ENCODE assay signal across 1 cellular context in the genomic region with DNA sequence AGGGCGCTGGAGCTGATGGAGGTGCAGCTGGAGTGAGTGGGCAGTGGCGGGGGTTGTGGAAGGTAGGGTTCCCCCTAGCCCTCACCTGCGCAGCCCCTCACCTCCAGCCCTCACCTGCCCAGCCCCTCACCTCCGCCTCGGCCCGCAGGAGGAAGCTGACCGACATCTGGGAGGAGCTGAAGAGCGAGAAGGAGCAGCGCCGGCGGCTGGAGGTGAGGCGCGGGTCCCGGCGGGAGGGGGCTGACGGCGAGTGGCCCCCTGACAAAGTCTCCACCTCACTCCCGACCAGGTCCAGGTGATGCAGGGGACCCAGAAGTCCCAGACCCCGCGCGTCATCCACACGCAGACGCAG.
A peak's percentile ranks its signal among the peaks of the same experiment; 100 is the strongest.
TF ChIP-seq lines count a peak whose summit lies in the region.

No MANE protein-coding gene starts in this region.

TF ChIP-seq in K562, 482 proteins besides CTCF, POLR2A, EP300 and RAD21 (continues in another document):
- TF ChIP-seq ZNF217 (CRISPR knock-in tag; IDR thresholded peaks at IDR 0.05) = no peak
- TF ChIP-seq FOXJ3 (CRISPR knock-in tag; IDR thresholded peaks at IDR 0.05) = no peak
- TF ChIP-seq, protein P1, sequence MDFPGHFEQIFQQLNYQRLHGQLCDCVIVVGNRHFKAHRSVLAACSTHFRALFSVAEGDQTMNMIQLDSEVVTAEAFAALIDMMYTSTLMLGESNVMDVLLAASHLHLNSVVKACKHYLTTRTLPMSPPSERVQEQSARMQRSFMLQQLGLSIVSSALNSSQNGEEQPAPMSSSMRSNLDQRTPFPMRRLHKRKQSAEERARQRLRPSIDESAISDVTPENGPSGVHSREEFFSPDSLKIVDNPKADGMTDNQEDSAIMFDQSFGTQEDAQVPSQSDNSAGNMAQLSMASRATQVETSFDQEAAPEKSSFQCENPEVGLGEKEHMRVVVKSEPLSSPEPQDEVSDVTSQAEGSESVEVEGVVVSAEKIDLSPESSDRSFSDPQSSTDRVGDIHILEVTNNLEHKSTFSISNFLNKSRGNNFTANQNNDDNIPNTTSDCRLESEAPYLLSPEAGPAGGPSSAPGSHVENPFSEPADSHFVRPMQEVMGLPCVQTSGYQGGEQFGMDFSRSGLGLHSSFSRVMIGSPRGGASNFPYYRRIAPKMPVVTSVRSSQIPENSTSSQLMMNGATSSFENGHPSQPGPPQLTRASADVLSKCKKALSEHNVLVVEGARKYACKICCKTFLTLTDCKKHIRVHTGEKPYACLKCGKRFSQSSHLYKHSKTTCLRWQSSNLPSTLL (IDR thresholded peaks at IDR 0.05) = no peak
- TF ChIP-seq KDM5B (IDR thresholded peaks at IDR 0.05; ENCODE audit: insufficient replicate concordance, low read depth, low read length) = no peak
- TF ChIP-seq MEIS2 (IDR thresholded peaks at IDR 0.05; ENCODE audit: partially characterized antibody) = no peak
- no peak for TF ChIP-seq TAF9B (IDR thresholded peaks at IDR 0.05; ENCODE audit: partially characterized antibody)
- 0 out of 2 replicates have a peak, but pooled peaks have one; percentile 28 for TF ChIP-seq ELF1 (tag; IDR thresholded peaks at IDR 0.05)
- no peak for TF ChIP-seq FUS (optimal IDR thresholded peaks at IDR 0.05; ENCODE audit: low read depth, low read length)
- no peak for TF ChIP-seq MCM5 (IDR thresholded peaks at IDR 0.05; ENCODE audit: low read depth)
- no peak for TF ChIP-seq RBM15 (IDR thresholded peaks at IDR 0.05; ENCODE audit: insufficient read depth, low read length)
- 0 out of 2 replicates have a peak, but pooled peaks have one; percentile 42 for TF ChIP-seq RHOXF2B (CRISPR knock-in tag; conservative IDR thresholded peaks at IDR 0.05)
- TF ChIP-seq, protein P2, sequence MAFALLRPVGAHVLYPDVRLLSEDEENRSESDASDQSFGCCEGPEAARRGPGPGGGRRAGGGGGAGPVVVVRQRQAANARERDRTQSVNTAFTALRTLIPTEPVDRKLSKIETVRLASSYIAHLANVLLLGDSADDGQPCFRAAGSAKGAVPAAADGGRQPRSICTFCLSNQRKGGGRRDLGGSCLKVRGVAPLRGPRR (CRISPR knock-in tag; IDR thresholded peaks at IDR 0.05) = no peak
- TF ChIP-seq ZNF583 (CRISPR knock-in tag; IDR thresholded peaks at IDR 0.05) = no peak
- TF ChIP-seq, protein P3, sequence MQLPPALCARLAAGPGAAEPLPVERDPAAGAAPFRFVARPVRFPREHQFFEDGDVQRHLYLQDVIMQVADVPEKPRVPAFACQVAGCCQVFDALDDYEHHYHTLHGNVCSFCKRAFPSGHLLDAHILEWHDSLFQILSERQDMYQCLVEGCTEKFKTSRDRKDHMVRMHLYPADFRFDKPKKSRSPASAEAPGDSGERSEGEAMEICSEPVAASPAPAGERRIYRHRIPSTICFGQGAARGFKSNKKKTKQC (CRISPR knock-in tag; IDR thresholded peaks at IDR 0.05) = 0 out of 2 replicates have a peak, but pooled peaks have one; percentile 0
- no peak for TF ChIP-seq C11orf30 (IDR thresholded peaks at IDR 0.05; ENCODE audit: low read depth)
- TF ChIP-seq TAL1 (IDR thresholded peaks at IDR 0.05) = no peak
- no peak for TF ChIP-seq SIN3A (IDR thresholded peaks at IDR 0.05; ENCODE audit: borderline replicate concordance in 2 of 2, control insufficient read depth in 1 of 2, low read depth in 2 of 2, low read length in 2 of 2)
- TF ChIP-seq ZFP1 (CRISPR knock-in tag; IDR thresholded peaks at IDR 0.05) = no peak
- TF ChIP-seq ZBTB1 (CRISPR knock-in tag; IDR thresholded peaks at IDR 0.05; ENCODE audit: borderline replicate concordance, low read depth) = no peak
- TF ChIP-seq SMARCA5 (IDR thresholded peaks at IDR 0.05) = peak; percentile 59; the same call in 1 of the 2 replicates
- TF ChIP-seq RBM14 (IDR thresholded peaks at IDR 0.05; ENCODE audit: borderline replicate concordance, insufficient read depth, low read depth, low read length) = 0 out of 2 replicates have a peak, but pooled peaks have one; percentile 80
- no peak for TF ChIP-seq ZNF274 (IDR thresholded peaks at IDR 0.05; ENCODE audit: borderline replicate concordance, low read depth, low read length)
- TF ChIP-seq, protein P4, sequence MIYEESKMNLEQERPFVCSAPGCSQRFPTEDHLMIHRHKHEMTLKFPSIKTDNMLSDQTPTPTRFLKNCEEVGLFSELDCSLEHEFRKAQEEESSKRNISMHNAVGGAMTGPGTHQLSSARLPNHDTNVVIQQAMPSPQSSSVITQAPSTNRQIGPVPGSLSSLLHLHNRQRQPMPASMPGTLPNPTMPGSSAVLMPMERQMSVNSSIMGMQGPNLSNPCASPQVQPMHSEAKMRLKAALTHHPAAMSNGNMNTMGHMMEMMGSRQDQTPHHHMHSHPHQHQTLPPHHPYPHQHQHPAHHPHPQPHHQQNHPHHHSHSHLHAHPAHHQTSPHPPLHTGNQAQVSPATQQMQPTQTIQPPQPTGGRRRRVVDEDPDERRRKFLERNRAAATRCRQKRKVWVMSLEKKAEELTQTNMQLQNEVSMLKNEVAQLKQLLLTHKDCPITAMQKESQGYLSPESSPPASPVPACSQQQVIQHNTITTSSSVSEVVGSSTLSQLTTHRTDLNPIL (CRISPR knock-in tag; IDR thresholded peaks at IDR 0.05) = no peak
- no peak for TF ChIP-seq ZFX (CRISPR knock-in tag; IDR thresholded peaks at IDR 0.05)
- no peak for TF ChIP-seq FOSL1 (tag; conservative IDR thresholded peaks at IDR 0.05)
- TF ChIP-seq, protein P5, sequence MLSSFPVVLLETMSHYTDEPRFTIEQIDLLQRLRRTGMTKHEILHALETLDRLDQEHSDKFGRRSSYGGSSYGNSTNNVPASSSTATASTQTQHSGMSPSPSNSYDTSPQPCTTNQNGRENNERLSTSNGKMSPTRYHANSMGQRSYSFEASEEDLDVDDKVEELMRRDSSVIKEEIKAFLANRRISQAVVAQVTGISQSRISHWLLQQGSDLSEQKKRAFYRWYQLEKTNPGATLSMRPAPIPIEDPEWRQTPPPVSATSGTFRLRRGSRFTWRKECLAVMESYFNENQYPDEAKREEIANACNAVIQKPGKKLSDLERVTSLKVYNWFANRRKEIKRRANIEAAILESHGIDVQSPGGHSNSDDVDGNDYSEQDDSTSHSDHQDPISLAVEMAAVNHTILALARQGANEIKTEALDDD (IDR thresholded peaks at IDR 0.05) = no peak
- TF ChIP-seq MXI1 (IDR thresholded peaks at IDR 0.05; ENCODE audit: low read depth, low read length) = no peak
- no peak for TF ChIP-seq SIN3B (IDR thresholded peaks at IDR 0.05; ENCODE audit: low read depth)
- no peak for TF ChIP-seq NFE2 (IDR thresholded peaks at IDR 0.05; ENCODE audit: low read depth)
- TF ChIP-seq ZNF174 (CRISPR knock-in tag; IDR thresholded peaks at IDR 0.05) = no peak
- no peak for TF ChIP-seq LARP7 (IDR thresholded peaks at IDR 0.05)
- TF ChIP-seq CC2D1A (IDR thresholded peaks at IDR 0.05) = no peak
- TF ChIP-seq, protein P6, sequence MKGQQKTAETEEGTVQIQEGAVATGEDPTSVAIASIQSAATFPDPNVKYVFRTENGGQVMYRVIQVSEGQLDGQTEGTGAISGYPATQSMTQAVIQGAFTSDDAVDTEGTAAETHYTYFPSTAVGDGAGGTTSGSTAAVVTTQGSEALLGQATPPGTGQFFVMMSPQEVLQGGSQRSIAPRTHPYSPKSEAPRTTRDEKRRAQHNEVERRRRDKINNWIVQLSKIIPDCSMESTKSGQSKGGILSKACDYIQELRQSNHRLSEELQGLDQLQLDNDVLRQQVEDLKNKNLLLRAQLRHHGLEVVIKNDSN (CRISPR knock-in tag; IDR thresholded peaks at IDR 0.05) = no peak
- TF ChIP-seq HNRNPH1 (optimal IDR thresholded peaks at IDR 0.05; ENCODE audit: low read depth, low read length) = no peak
- TF ChIP-seq ZNF224 (CRISPR knock-in tag; IDR thresholded peaks at IDR 0.05) = no peak
- no peak for TF ChIP-seq ASH1L (IDR thresholded peaks at IDR 0.05; ENCODE audit: borderline replicate concordance, low read depth, partially characterized antibody)
- no peak for TF ChIP-seq ZNF699 (CRISPR knock-in tag; IDR thresholded peaks at IDR 0.05; ENCODE audit: insufficient replicate concordance)
- peak; percentile 51; the same call in 1 of the 2 replicates for TF ChIP-seq ZNF431 (CRISPR knock-in tag; IDR thresholded peaks at IDR 0.05)
- no peak for TF ChIP-seq WHSC1 (IDR thresholded peaks at IDR 0.05; ENCODE audit: low read length)
- no peak for TF ChIP-seq CHCHD3 (CRISPR knock-in tag; IDR thresholded peaks at IDR 0.05)
- 0 out of 2 replicates have a peak, but pooled peaks have one; percentile 42 for TF ChIP-seq ERF (CRISPR knock-in tag; IDR thresholded peaks at IDR 0.05)
- TF ChIP-seq, protein P7, sequence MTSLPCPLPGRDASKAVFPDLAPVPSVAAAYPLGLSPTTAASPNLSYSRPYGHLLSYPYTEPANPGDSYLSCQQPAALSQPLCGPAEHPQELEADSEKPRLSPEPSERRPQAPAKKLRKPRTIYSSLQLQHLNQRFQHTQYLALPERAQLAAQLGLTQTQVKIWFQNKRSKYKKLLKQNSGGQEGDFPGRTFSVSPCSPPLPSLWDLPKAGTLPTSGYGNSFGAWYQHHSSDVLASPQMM (CRISPR knock-in tag; IDR thresholded peaks at IDR 0.05) = no peak
- no peak for TF ChIP-seq NFATC3 (IDR thresholded peaks at IDR 0.05)
- TF ChIP-seq, protein P8, sequence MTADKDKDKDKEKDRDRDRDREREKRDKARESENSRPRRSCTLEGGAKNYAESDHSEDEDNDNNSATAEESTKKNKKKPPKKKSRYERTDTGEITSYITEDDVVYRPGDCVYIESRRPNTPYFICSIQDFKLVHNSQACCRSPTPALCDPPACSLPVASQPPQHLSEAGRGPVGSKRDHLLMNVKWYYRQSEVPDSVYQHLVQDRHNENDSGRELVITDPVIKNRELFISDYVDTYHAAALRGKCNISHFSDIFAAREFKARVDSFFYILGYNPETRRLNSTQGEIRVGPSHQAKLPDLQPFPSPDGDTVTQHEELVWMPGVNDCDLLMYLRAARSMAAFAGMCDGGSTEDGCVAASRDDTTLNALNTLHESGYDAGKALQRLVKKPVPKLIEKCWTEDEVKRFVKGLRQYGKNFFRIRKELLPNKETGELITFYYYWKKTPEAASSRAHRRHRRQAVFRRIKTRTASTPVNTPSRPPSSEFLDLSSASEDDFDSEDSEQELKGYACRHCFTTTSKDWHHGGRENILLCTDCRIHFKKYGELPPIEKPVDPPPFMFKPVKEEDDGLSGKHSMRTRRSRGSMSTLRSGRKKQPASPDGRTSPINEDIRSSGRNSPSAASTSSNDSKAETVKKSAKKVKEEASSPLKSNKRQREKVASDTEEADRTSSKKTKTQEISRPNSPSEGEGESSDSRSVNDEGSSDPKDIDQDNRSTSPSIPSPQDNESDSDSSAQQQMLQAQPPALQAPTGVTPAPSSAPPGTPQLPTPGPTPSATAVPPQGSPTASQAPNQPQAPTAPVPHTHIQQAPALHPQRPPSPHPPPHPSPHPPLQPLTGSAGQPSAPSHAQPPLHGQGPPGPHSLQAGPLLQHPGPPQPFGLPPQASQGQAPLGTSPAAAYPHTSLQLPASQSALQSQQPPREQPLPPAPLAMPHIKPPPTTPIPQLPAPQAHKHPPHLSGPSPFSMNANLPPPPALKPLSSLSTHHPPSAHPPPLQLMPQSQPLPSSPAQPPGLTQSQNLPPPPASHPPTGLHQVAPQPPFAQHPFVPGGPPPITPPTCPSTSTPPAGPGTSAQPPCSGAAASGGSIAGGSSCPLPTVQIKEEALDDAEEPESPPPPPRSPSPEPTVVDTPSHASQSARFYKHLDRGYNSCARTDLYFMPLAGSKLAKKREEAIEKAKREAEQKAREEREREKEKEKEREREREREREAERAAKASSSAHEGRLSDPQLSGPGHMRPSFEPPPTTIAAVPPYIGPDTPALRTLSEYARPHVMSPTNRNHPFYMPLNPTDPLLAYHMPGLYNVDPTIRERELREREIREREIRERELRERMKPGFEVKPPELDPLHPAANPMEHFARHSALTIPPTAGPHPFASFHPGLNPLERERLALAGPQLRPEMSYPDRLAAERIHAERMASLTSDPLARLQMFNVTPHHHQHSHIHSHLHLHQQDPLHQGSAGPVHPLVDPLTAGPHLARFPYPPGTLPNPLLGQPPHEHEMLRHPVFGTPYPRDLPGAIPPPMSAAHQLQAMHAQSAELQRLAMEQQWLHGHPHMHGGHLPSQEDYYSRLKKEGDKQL (CRISPR knock-in tag; IDR thresholded peaks at IDR 0.05; ENCODE audit: borderline replicate concordance) = no peak
- TF ChIP-seq SMARCA4 (IDR thresholded peaks at IDR 0.05) = 0 out of 2 replicates have a peak, but pooled peaks have one; percentile 7
- no peak for TF ChIP-seq TCFL5 (CRISPR knock-in tag; conservative IDR thresholded peaks at IDR 0.05)
- TF ChIP-seq NRF1 (conservative IDR thresholded peaks at IDR 0.05 in 1 of 2, IDR thresholded peaks at IDR 0.05 in 1 of 2) = no peak
- TF ChIP-seq, protein P9, sequence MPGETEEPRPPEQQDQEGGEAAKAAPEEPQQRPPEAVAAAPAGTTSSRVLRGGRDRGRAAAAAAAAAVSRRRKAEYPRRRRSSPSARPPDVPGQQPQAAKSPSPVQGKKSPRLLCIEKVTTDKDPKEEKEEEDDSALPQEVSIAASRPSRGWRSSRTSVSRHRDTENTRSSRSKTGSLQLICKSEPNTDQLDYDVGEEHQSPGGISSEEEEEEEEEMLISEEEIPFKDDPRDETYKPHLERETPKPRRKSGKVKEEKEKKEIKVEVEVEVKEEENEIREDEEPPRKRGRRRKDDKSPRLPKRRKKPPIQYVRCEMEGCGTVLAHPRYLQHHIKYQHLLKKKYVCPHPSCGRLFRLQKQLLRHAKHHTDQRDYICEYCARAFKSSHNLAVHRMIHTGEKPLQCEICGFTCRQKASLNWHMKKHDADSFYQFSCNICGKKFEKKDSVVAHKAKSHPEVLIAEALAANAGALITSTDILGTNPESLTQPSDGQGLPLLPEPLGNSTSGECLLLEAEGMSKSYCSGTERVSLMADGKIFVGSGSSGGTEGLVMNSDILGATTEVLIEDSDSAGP (CRISPR knock-in tag; IDR thresholded peaks at IDR 0.05) = 0 out of 2 replicates have a peak, but pooled peaks have one; percentile 63
- no peak for TF ChIP-seq NFIC (IDR thresholded peaks at IDR 0.05)
- TF ChIP-seq RBBP5 (IDR thresholded peaks at IDR 0.05; ENCODE audit: borderline replicate concordance, insufficient read depth, low read length, poor library complexity, severe bottlenecking) = peak; percentile 16
- TF ChIP-seq GABPB1 (CRISPR knock-in tag; IDR thresholded peaks at IDR 0.05) = no peak
- no peak for TF ChIP-seq RAD51 (IDR thresholded peaks at IDR 0.05; ENCODE audit: borderline replicate concordance, low read depth)
- TF ChIP-seq, protein P10, sequence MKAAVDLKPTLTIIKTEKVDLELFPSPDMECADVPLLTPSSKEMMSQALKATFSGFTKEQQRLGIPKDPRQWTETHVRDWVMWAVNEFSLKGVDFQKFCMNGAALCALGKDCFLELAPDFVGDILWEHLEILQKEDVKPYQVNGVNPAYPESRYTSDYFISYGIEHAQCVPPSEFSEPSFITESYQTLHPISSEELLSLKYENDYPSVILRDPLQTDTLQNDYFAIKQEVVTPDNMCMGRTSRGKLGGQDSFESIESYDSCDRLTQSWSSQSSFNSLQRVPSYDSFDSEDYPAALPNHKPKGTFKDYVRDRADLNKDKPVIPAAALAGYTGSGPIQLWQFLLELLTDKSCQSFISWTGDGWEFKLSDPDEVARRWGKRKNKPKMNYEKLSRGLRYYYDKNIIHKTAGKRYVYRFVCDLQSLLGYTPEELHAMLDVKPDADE (conservative IDR thresholded peaks at IDR 0.05; ENCODE audit: control insufficient read depth, low read depth, low read length) = no peak
- TF ChIP-seq, protein P11, sequence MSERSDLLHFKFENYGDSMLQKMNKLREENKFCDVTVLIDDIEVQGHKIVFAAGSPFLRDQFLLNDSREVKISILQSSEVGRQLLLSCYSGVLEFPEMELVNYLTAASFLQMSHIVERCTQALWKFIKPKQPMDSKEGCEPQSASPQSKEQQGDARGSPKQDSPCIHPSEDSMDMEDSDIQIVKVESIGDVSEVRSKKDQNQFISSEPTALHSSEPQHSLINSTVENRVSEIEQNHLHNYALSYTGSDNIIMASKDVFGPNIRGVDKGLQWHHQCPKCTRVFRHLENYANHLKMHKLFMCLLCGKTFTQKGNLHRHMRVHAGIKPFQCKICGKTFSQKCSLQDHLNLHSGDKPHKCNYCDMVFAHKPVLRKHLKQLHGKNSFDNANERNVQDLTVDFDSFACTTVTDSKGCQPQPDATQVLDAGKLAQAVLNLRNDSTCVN (CRISPR knock-in tag; IDR thresholded peaks at IDR 0.05) = 0 out of 2 replicates have a peak, but pooled peaks have one; percentile 10
